Comparison of ENCODE assay signal across 28 cellular contexts in the genomic region with DNA sequence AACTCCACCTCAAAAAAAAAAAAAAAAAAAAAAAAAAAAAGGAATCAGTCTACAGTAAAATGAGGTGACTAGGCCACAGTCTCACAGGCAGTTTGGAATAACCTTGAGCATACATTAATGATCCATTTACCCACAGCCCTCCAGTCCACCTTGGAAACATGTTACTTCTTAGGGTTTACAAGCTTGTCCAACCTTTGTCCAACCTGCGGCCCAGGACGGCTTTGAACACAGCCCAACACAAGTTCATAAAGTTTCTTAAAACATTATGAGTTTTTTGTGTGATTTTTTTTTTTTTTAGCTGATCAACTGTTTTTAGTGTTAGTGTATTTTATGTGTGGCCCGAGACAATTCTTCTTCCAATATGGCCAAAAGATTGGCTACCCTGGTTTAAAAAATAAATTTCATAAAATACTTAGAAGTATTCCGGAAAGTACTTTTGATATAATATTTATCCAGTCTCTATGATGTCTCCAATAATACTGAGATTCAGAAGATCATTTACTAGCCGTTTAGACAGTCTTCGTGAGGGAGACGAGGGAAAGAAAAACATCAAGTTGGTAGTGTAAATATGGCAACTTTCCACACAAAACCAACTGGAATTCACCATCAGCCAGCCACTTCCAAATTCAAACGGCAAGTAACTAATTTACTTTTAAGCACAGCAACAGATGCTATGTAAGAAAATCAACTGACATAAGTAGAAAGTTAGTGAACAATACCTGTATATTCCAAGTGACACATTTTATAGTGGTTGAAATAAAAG. TPM values are rescaled to one million over a fixed set of nuclear protein-coding genes. Genes with fewer than 3 reads are reported as not detected.
DNase-seq lines count a peak whose midpoint lies in the region; ATAC-seq, FAIRE-seq and TF ChIP-seq lines count a peak whose summit lies in the region.
"Had no signal": no experiment of that assay in that cellular context is flagged by ENCODE, and none has a peak within 500 bp of the region (broad histone marks: within the 10 kb centered on the region; RNA-seq: fewer than 3 reads in every experiment).

No MANE protein-coding gene starts in this region.

- H4K20me1 ChIP-seq in Loucy (ENCODE audit: insufficient read depth, low read length, poor library complexity, severe bottlenecking) (peaks cover 93% of the 10 kb centered on the region), Karpas-422 (ENCODE audit: insufficient read depth, low read depth, low read length) (peaks cover 26% of the 10 kb centered on the region)

- H3K36me3 ChIP-seq in Loucy (ENCODE audit: insufficient read depth, low read length) (peaks cover 78% of the 10 kb centered on the region), endodermal cell (ENCODE audit: control insufficient read depth, insufficient read depth, low read length) (peaks cover 86% of the 10 kb centered on the region), Karpas-422 (ENCODE audit: insufficient read depth, low read length) (peaks cover 57% of the 10 kb centered on the region)
- H3K36me3 ChIP-seq: ovary had no signal

- in situ Hi-C loops in G401 (cut with HindIII; ENCODE audit: low sequenced_read_pairs) = no loop called here

- peaks cover 70% of the 10 kb centered on the region for H3K36me3 Mint-ChIP-seq in endodermal cell (ENCODE audit: low read depth)
- H3K36me3 Mint-ChIP-seq in mesothelial cell of epicardium = peaks cover 32% of the 10 kb centered on the region
- H3K36me3 Mint-ChIP-seq in natural killer cell = peaks cover 4% of the 10 kb centered on the region

- H3F3A ChIP-seq in Loucy (ENCODE audit: low read depth) = no peaks in the 10 kb centered on the region

- H3K27ac Mint-ChIP-seq in endodermal cell (peak overlapping the region; percentile 6), mesothelial cell of epicardium (peak overlapping the region; percentile 4), natural killer cell (no peak overlapping the region)
- H3K27ac Mint-ChIP-seq: activated CD4-positive, alpha-beta memory T cell treated with anti-CD3 and anti-CD28 coated beads for 36 hours had no signal

- H3K27ac ChIP-seq in A549 = no peak overlapping the region
- H3K27ac ChIP-seq in endodermal cell (ENCODE audit: low read depth, low read length) = no peak overlapping the region
- no peak overlapping the region for H3K27ac ChIP-seq in Karpas-422 (ENCODE audit: low read length)
- H3K27ac ChIP-seq: ovary, right lobe of liver had no signal

- H3K9me3 ChIP-seq in A549 = no peaks in the 10 kb centered on the region
- H3K9me3 ChIP-seq in Loucy (ENCODE audit: insufficient read depth, low read depth, low read length) = no peaks in the 10 kb centered on the region
- peaks cover 3% of the 10 kb centered on the region for H3K9me3 ChIP-seq in endodermal cell (ENCODE audit: control insufficient read depth, low read length)
- no peaks in the 10 kb centered on the region for H3K9me3 ChIP-seq in Karpas-422 (ENCODE audit: low read length)
- H3K9me3 ChIP-seq: gastroesophageal sphincter, ovary, right lobe of liver had no signal

- POLR2A ChIA-PET in A549 (lab: Yijun Ruan, JAX) = no interaction called here

- DNase-seq in A549 (ENCODE audit: low read depth in 1 of 2, low spot score in 1 of 2) = no peak
- DNase-seq in endodermal cell = no peak
- DNase-seq in mesothelial cell of epicardium (ENCODE audit: low spot score in 2 of 2, unreplicated experiment in 2 of 2) = no peak
- no peak for DNase-seq in Karpas-422
- no peak for DNase-seq in G401 (ENCODE audit: low spot score)
- no peak for DNase-seq in natural killer cell
- DNase-seq in SW 1271 (lab: John Stamatoyannopoulos, UW) = no peak
- DNase-seq: activated CD4-positive, alpha-beta memory T cell treated with anti-CD3 and anti-CD28 coated beads for 36 hours; activated naive CD4-positive, alpha-beta T cell treated with anti-CD3 and anti-CD28 coated beads for 36 hours; amniotic stem cell; CD4-positive, CD25-positive, alpha-beta regulatory T cell; cerebellar nuclear complex; DMS 273 treated with DMSO at 0.1 percent for 48 hours; erythroblast; GDM1; MM.1S; naive B cell; NCI-H146; NCI-H510A; NK-92 treated with Interleukin-12 subunit alpha and Interleukin-12 subunit beta, amount 100 ng/mL, for 24 hours; ovary; RPMI8226 had no signal

- intact Hi-C loops in natural killer cell (cut with micrococcal nuclease) = no loop called here

- no peak overlapping the region for H2AFZ ChIP-seq in Loucy (ENCODE audit: low read length)
- H2AFZ ChIP-seq in Karpas-422 (ENCODE audit: low read length) = no peak overlapping the region

- H3K4me2 ChIP-seq in A549 = peak overlapping the region; percentile 34
- H3K4me2 ChIP-seq in Loucy (ENCODE audit: low read depth, low read length, poor library complexity, severe bottlenecking) = peak overlapping the region; percentile 15
- H3K4me2 ChIP-seq in Karpas-422 (ENCODE audit: low read depth, low read length, poor library complexity, severe bottlenecking) = no peak overlapping the region

- 42% methylated on average over 8 of the region's 8 CpGs for WGBS in A549 (ENCODE audit: missing lambda C conversion rate)
- WGBS in endodermal cell (ENCODE audit: insufficient coverage in 1 of 2, insufficient read length in 1 of 2), 2 experiments = 93% methylated on average over 7 of the region's 8 CpGs; no CpG with 5 or more reads in 1 of the 2 experiments

- no peak for TF ChIP-seq POLR2A in A549 (IDR thresholded peaks at IDR 0.05; ENCODE audit: low read length)

- H3K4me3 ChIP-seq in A549 (no peak overlapping the region), Loucy (ENCODE audit: low read length, poor library complexity, severe bottlenecking) (no peak overlapping the region), endodermal cell (ENCODE audit: low read length) (no peak overlapping the region), Karpas-422 (ENCODE audit: low read length) (no peak overlapping the region)
- H3K4me3 ChIP-seq: gastroesophageal sphincter, ovary, right lobe of liver had no signal

- H3K4me3 Mint-ChIP-seq in endodermal cell (no peak overlapping the region), mesothelial cell of epicardium (no peak overlapping the region), natural killer cell (no peak overlapping the region)
- H3K4me3 Mint-ChIP-seq: activated CD4-positive, alpha-beta memory T cell treated with anti-CD3 and anti-CD28 coated beads for 36 hours; activated naive CD4-positive, alpha-beta T cell treated with anti-CD3 and anti-CD28 coated beads for 36 hours; naive B cell had no signal

- TF ChIP-seq RAD21 in A549 (conservative IDR thresholded peaks at IDR 0.05 in 1 of 2, IDR thresholded peaks at IDR 0.05 in 1 of 2) = no peak

- no peaks in the 10 kb centered on the region for H3K4me1 Mint-ChIP-seq in endodermal cell
- H3K4me1 Mint-ChIP-seq in mesothelial cell of epicardium = no peaks in the 10 kb centered on the region
- H3K4me1 Mint-ChIP-seq in natural killer cell = peaks cover 25 to 31% of the 10 kb centered on the region in 2 donors

- H3K27me3 ChIP-seq in Loucy (ENCODE audit: insufficient read depth, low read length, poor library complexity, severe bottlenecking) (no peaks in the 10 kb centered on the region), endodermal cell (ENCODE audit: control insufficient read depth, insufficient read depth, low read length, poor library complexity, severe bottlenecking) (no peaks in the 10 kb centered on the region), Karpas-422 (ENCODE audit: low read length) (no peaks in the 10 kb centered on the region)
- H3K27me3 ChIP-seq: gastroesophageal sphincter, ovary, right lobe of liver had no signal

- H3K27me3 Mint-ChIP-seq in endodermal cell (ENCODE audit: insufficient read depth) = no peaks in the 10 kb centered on the region
- H3K27me3 Mint-ChIP-seq in mesothelial cell of epicardium (ENCODE audit: low read depth) = no peaks in the 10 kb centered on the region
- no peaks in the 10 kb centered on the region for H3K27me3 Mint-ChIP-seq in natural killer cell (ENCODE audit: low read depth in 2 of 2)
- H3K27me3 Mint-ChIP-seq: activated CD4-positive, alpha-beta memory T cell treated with anti-CD3 and anti-CD28 coated beads for 36 hours; CD4-positive, CD25-positive, alpha-beta regulatory T cell; naive B cell had no signal

- TF ChIP-seq CTCF in A549 (IDR thresholded peaks at IDR 0.05) (no peak), Loucy (conservative IDR thresholded peaks at IDR 0.05; ENCODE audit: low read length) (no peak), endodermal cell (conservative IDR thresholded peaks at IDR 0.05) (no peak), mesothelial cell of epicardium (IDR thresholded peaks at IDR 0.05; ENCODE audit: unreplicated experiment) (no peak), natural killer cell (IDR thresholded peaks at IDR 0.05) (no peak)

- no peak for TF ChIP-seq EP300 in A549 (IDR thresholded peaks at IDR 0.05)

- H3K9me2 ChIP-seq in Loucy (replicated peaks; ENCODE audit: low read depth, low read length) (no peaks in the 10 kb centered on the region), Karpas-422 (replicated peaks; ENCODE audit: insufficient read depth, low read length) (no peaks in the 10 kb centered on the region)

- peaks cover 91% of the 10 kb centered on the region for H3K79me2 ChIP-seq in Loucy (ENCODE audit: insufficient read depth, low read length)
- peaks cover 87% of the 10 kb centered on the region for H3K79me2 ChIP-seq in Karpas-422 (ENCODE audit: low read length)

- H3K4me1 ChIP-seq in A549 (peaks cover 19% of the 10 kb centered on the region; the same call in 2 of the 3 replicates), Loucy (ENCODE audit: insufficient read depth, low read length, poor library complexity, severe bottlenecking) (peaks cover 11% of the 10 kb centered on the region), endodermal cell (ENCODE audit: control insufficient read depth, insufficient read depth, low read length) (no peaks in the 10 kb centered on the region), Karpas-422 (ENCODE audit: low read length) (peaks cover 5% of the 10 kb centered on the region)
- H3K4me1 ChIP-seq: right lobe of liver had no signal

- CTCF ChIA-PET in A549 (lab: Yijun Ruan, JAX) = interaction anchor here (0.7 kb wide), 1 partner anchor 148 kb away, joined by 3 read pairs; no protein-coding TSS in a partner anchor

- H3K9me3 Mint-ChIP-seq in endodermal cell (no peaks in the 10 kb centered on the region), mesothelial cell of epicardium (no peaks in the 10 kb centered on the region), natural killer cell (no peaks in the 10 kb centered on the region)
- H3K9me3 Mint-ChIP-seq: activated CD4-positive, alpha-beta memory T cell treated with anti-CD3 and anti-CD28 coated beads for 36 hours; activated naive CD4-positive, alpha-beta T cell treated with anti-CD3 and anti-CD28 coated beads for 36 hours; naive B cell had no signal

- H3K9ac ChIP-seq in Loucy (ENCODE audit: low read depth, low read length, poor library complexity, severe bottlenecking) (no peak overlapping the region), endodermal cell (ENCODE audit: extremely low read depth, low read length, poor library complexity, severe bottlenecking) (no peak overlapping the region), Karpas-422 (ENCODE audit: low read length) (no peak overlapping the region)

- FAIRE-seq in A549 (lab: Jason Lieb, UNC) = no peak
- FAIRE-seq: GM18507, H54, keratinocyte had no signal

- ATAC-seq in A549 (no peak), natural killer cell (no peak)
- ATAC-seq: gastroesophageal sphincter had no signal

RNA-seq across cellular contexts. Expression of gene BAZ1B, which starts 9.9 kb away (rescaled TPM):
- polyA plus RNA-seq in A549 (2011; rRNA removed) = 54.8 and 59.0 TPM in 2 replicates
- polyA plus RNA-seq in A549 (2012; cell fraction: cytosol; rRNA removed) = 18.1 and 19.1 TPM in 2 replicates
- 21.5 and 35.5 TPM in 2 replicates for polyA plus RNA-seq in A549 (2012; cell fraction: nucleus; rRNA removed)
- polyA plus RNA-seq in A549 (2017; fragmentation: RNase III; extraction: RNeasy Plus Mini Kit Qiagen cat#74134 plus additional on column Dnase treatment) = 63.0 to 67.5 TPM (median 66.8 TPM) in 3 replicates
- 53.3 and 60.6 TPM in 2 replicates for polyA minus RNA-seq in A549 (2011; rRNA and poly(A)+ RNA removed)
- 10 to 100 TPM; 66.4 to 72.1 TPM for total RNA-seq in endodermal cell
- 66.2 TPM for polyA plus RNA-seq in endodermal cell (2013, experiment 1 of 2)
- 64.1 TPM for polyA plus RNA-seq in endodermal cell (2013, experiment 2 of 2)
- total RNA-seq in mesothelial cell of epicardium = 74.8 to 77.8 TPM (median 76.9 TPM) in 3 replicates
- 49.0 and 51.2 TPM in 2 replicates for total RNA-seq in Karpas-422 (2014; rRNA removed; shearing (Covaris generic); ENCODE audit: low replicate concordance)
- 69.2 and 90.1 TPM in 2 replicates for total RNA-seq in G401 (2014; rRNA removed; shearing (Covaris generic))
- 10 to 100 TPM; 50.1 to 61.9 (median 59.9) TPM for total RNA-seq in natural killer cell

RNA-seq across cellular contexts. Expression of gene BCL7B, which starts 45.3 kb away (rescaled TPM):
- polyA plus RNA-seq in A549 (2011; rRNA removed) (58.8 and 62.5 TPM in 2 replicates), A549 (2017; fragmentation: RNase III; extraction: RNeasy Plus Mini Kit Qiagen cat#74134 plus additional on column Dnase treatment) (48.8 to 52.3 TPM (median 51.7 TPM) in 3 replicates)
- polyA plus RNA-seq in A549 (2012; cell fraction: cytosol; rRNA removed) = 86.5 and 94.9 TPM in 2 replicates
- polyA plus RNA-seq in A549 (2012; cell fraction: nucleus; rRNA removed) = 54.4 and 57.8 TPM in 2 replicates
- polyA minus RNA-seq in A549 (2011; rRNA and poly(A)+ RNA removed) = 54.6 and 58.6 TPM in 2 replicates
- total RNA-seq in endodermal cell (10 to 100 TPM; 31.0 to 37.7 TPM), mesothelial cell of epicardium (38.2 to 42.5 TPM (median 40.4 TPM) in 3 replicates), natural killer cell (100 to 1,000 TPM; 109 to 131 (median 120) TPM)
- 36.9 TPM for polyA plus RNA-seq in endodermal cell (2013, experiment 1 of 2)
- 33.5 TPM for polyA plus RNA-seq in endodermal cell (2013, experiment 2 of 2)
- total RNA-seq in Karpas-422 (2014; rRNA removed; shearing (Covaris generic); ENCODE audit: low replicate concordance) = 37.2 and 50.9 TPM in 2 replicates
- total RNA-seq in G401 (2014; rRNA removed; shearing (Covaris generic)) = 43.6 and 57.5 TPM in 2 replicates

Comparison
In these comparisons a context has a peak if more than half of its experiments do, and no peak if none do; other contexts are left out.
1. H3K27ac Mint-ChIP-seq: peak in endodermal cell (single experiment) and mesothelial cell of epicardium (single experiment); none in natural killer cell (0 of 2).